In genomic region chr12:32870716-32871115, GRCh38 we compare ENCODE assay signal across 27 cellular contexts. TPM values are rescaled to one million over a fixed set of nuclear protein-coding genes. Genes with fewer than 3 reads are reported as not detected.
A peak's percentile ranks its signal among the peaks of the same experiment; 100 is the strongest.
DNase-seq lines count a peak whose midpoint lies in the region; ATAC-seq and TF ChIP-seq lines count a peak whose summit lies in the region.
"Had no signal": no experiment of that assay in that cellular context is flagged by ENCODE, and none has a peak within 500 bp of the region (broad histone marks: within the 10 kb centered on the region; RNA-seq: fewer than 3 reads in every experiment).

No MANE protein-coding gene starts in this region.

- no peak overlapping the region for H3K4me3 Mint-ChIP-seq in Calu3 (ENCODE audit: low read depth, unreplicated experiment)
- H3K4me3 Mint-ChIP-seq in nephron progenitor cell: no peak overlapping the region
- H3K4me3 Mint-ChIP-seq: activated T-cell treated with anti-CD3 and anti-CD28 coated beads, Interleukin-2, amount 50 U/mL, for 4 hours; H9; naive B cell; stimulated activated memory B cell treated with anti-CD40 and anti-IgM and Interleukin-4, amounts not matched to agents 10 μg/mL and 1 μg/mL and 100 μg/mL, for 72 hours; type B pancreatic cell had no signal

- TF ChIP-seq CTCF in Calu3 (IDR thresholded peaks at IDR 0.05; ENCODE audit: unreplicated experiment) (no peak), epithelial cell of esophagus (IDR thresholded peaks at IDR 0.05; ENCODE audit: insufficient read depth, low read depth, low read length, missing control alignments) (no peak), nephron progenitor cell (IDR thresholded peaks at IDR 0.05) (no peak)

- intact Hi-C loops in Calu3 (cut with micrococcal nuclease; ENCODE audit: unreplicated experiment): no loop called here

- H3K4me3 ChIP-seq in epithelial cell of esophagus (ENCODE audit: low read length): no peak overlapping the region
- H3K4me3 ChIP-seq: prostate gland, SK-N-MC had no signal

- H3K36me3 Mint-ChIP-seq in Calu3 (ENCODE audit: insufficient read depth, unreplicated experiment) (peaks cover 16% of the 10 kb centered on the region), nephron progenitor cell (ENCODE audit: low read depth) (peaks cover 5% of the 10 kb centered on the region)
- H3K36me3 Mint-ChIP-seq: naive B cell; stimulated activated memory B cell treated with anti-CD40 and anti-IgM and Interleukin-4, amounts not matched to agents 10 μg/mL and 1 μg/mL and 100 μg/mL, for 72 hours had no signal

- CTCF ChIA-PET in Calu3 (lab: Charles Lee): no interaction called here

- H3K27ac Mint-ChIP-seq in Calu3 (ENCODE audit: unreplicated experiment) (peak overlapping the region; percentile 84), nephron progenitor cell (peak overlapping the region; percentile 15)
- H3K27ac Mint-ChIP-seq: naive B cell; stimulated activated memory B cell treated with anti-CD40 and anti-IgM and Interleukin-4, amounts not matched to agents 10 μg/mL and 1 μg/mL and 100 μg/mL, for 72 hours; type B pancreatic cell had no signal

- no peak for ATAC-seq in HG03565 (IDR thresholded peaks at IDR 0.05; ENCODE audit: unreplicated experiment)
- ATAC-seq: activated T-cell treated with anti-CD3 and anti-CD28 coated beads, Interleukin-2, amount 50 U/mL, for 4 hours; stimulated activated memory B cell treated with anti-CD40 and anti-IgM and Interleukin-4, amounts not matched to agents 10 μg/mL and 1 μg/mL and 100 μg/mL, for 72 hours had no signal

- H3K4me1 Mint-ChIP-seq in Calu3 (ENCODE audit: low read depth, unreplicated experiment) (peaks cover 20% of the 10 kb centered on the region), nephron progenitor cell (peaks cover 6% of the 10 kb centered on the region)
- H3K4me1 Mint-ChIP-seq: naive B cell; stimulated activated memory B cell treated with anti-CD40 and anti-IgM and Interleukin-4, amounts not matched to agents 10 μg/mL and 1 μg/mL and 100 μg/mL, for 72 hours had no signal

- BruUV-seq in Calu3 (replicated peaks; lab: Mats Ljungman, UMichigan): no TSS peak

- H3K27me3 Mint-ChIP-seq in Calu3 (ENCODE audit: unreplicated experiment): no peaks in the 10 kb centered on the region
- H3K27me3 Mint-ChIP-seq in nephron progenitor cell (ENCODE audit: low read depth, poor library complexity): no peaks in the 10 kb centered on the region
- H3K27me3 Mint-ChIP-seq: stimulated activated memory B cell treated with anti-CD40 and anti-IgM and Interleukin-4, amounts not matched to agents 10 μg/mL and 1 μg/mL and 100 μg/mL, for 72 hours; type B pancreatic cell had no signal

- H3K9me3 Mint-ChIP-seq in Calu3 (ENCODE audit: low read depth, unreplicated experiment) (no peaks in the 10 kb centered on the region), nephron progenitor cell (no peaks in the 10 kb centered on the region)
- H3K9me3 Mint-ChIP-seq: activated T-cell treated with anti-CD3 and anti-CD28 coated beads, Interleukin-2, amount 50 U/mL, for 4 hours; H9; type B pancreatic cell had no signal

- DNase-seq in Calu3 (no peak), HT1080 (ENCODE audit: low read depth) (peak; percentile 34), epithelial cell of esophagus (ENCODE audit: low read depth) (peak; percentile 63), nephron progenitor cell (no peak), DMS 273 (lab: John Stamatoyannopoulos, UW; ENCODE audit: unreplicated experiment) (no peak)
- no peak for DNase-seq in effector CD4-positive, alpha-beta T cell
- DNase-seq: activated CD4-positive, CD25-positive, alpha-beta regulatory T cell; activated T-cell treated with anti-CD3 and anti-CD28 coated beads, Interleukin-2, amount 50 U/mL, for 4 hours; C1 segment of cervical spinal cord; cerebellar nuclear complex; DMS79; glutamatergic neuron; H9; kidney; midbrain; naive B cell; NCI-H1092 treated with DMSO at 0.1 percent for 48 hours; NCI-H187; NCI-H526; OCI-M1; substantia nigra had no signal

RNA-seq across cellular contexts. Expression of gene PKP2, which starts 25.9 kb away (rescaled TPM):
- total RNA-seq in Calu3 (2022): 54.2 and 61.1 TPM in 2 replicates
- total RNA-seq in HT1080 (2014; rRNA removed; shearing (Covaris generic)): 3.4 and 4.6 TPM in 2 replicates
- 4.2 and 4.5 TPM in 2 replicates for polyA plus RNA-seq in HT1080 (2015; cell fraction: cytosol; rRNA removed)
- polyA plus RNA-seq in HT1080 (2015; cell fraction: nucleus; rRNA removed): 3.9 and 4.4 TPM in 2 replicates
- total RNA-seq: T-helper 1 cell treated with Interleukin-12 subunit alpha and Interleukin-12 subunit beta and Interleukin-4 antibody, amounts not matched to agents 30 ng/mL and 1 ng/mL, for 36 hours had no signal

Comparison
In these comparisons a context has a peak if more than half of its experiments do, and no peak if none do; other contexts are left out.
1. DNase-seq: peak in HT1080 (single experiment) and epithelial cell of esophagus (single experiment); none in Calu3 (single experiment), nephron progenitor cell (single experiment), effector CD4-positive, alpha-beta T cell (single experiment) and DMS 273 (single experiment).